19 cellular contexts compared by ENCODE assay signal in genomic region chr3:195059471-195060216, GRCh38.
"Had no signal": no experiment of that assay in that cellular context is flagged by ENCODE, and none has a peak within 500 bp of the region (broad histone marks: within the 10 kb centered on the region; RNA-seq: fewer than 3 reads in every experiment).

No MANE protein-coding gene starts in this region.

- H3K27me3 ChIP-seq: neural progenitor cell had no signal

- H3K4me1 ChIP-seq: foreskin keratinocyte, lower lobe of right lung, neural progenitor cell, parathyroid adenoma had no signal

- H3K27ac Mint-ChIP-seq: activated B cell treated with CpG ODN at 0.5 μM for 24 hours; activated CD4-positive, alpha-beta T cell treated with anti-CD3 and anti-CD28 coated beads, Interleukin-2, amount 10 ng/mL, durations not matched to agents 24 days and 14 days; activated naive CD8-positive, alpha-beta T cell treated with anti-CD3 and anti-CD28 coated beads, Interleukin-2, amount 10 ng/mL, durations not matched to agents 7 days and 5 days; activated T-cell treated with anti-CD3 and anti-CD28 coated beads, Interleukin-2, amount 50 U/mL, for 72 hours; mesothelial cell of epicardium; T-helper 2 cell treated with Interferon-gamma antibody and Interleukin-4, amounts not matched to agents 5 μg/mL and 100 μg/mL, for 36 hours had no signal

- H3K36me3 Mint-ChIP-seq: activated naive CD8-positive, alpha-beta T cell treated with anti-CD3 and anti-CD28 coated beads, Interleukin-2, amount 10 ng/mL, durations not matched to agents 7 days and 5 days had no signal

- H3K4me2 ChIP-seq: neural progenitor cell had no signal

- H3K79me2 ChIP-seq: parathyroid adenoma had no signal

- H3K9me3 ChIP-seq: lower lobe of right lung had no signal

- H3K9me3 Mint-ChIP-seq: activated B cell treated with CpG ODN at 0.5 μM for 24 hours; activated CD4-positive, alpha-beta T cell treated with anti-CD3 and anti-CD28 coated beads, Interleukin-2, amount 10 ng/mL, durations not matched to agents 24 days and 14 days; activated naive CD8-positive, alpha-beta T cell treated with anti-CD3 and anti-CD28 coated beads, Interleukin-2, amount 10 ng/mL, durations not matched to agents 7 days and 5 days; activated T-cell treated with anti-CD3 and anti-CD28 coated beads, Interleukin-2, amount 50 U/mL, for 72 hours; mesothelial cell of epicardium; neural progenitor cell; T-helper 2 cell treated with Interferon-gamma antibody and Interleukin-4, amounts not matched to agents 5 μg/mL and 100 μg/mL, for 36 hours had no signal

- H3K27me3 Mint-ChIP-seq: activated CD4-positive, alpha-beta T cell treated with anti-CD3 and anti-CD28 coated beads, Interleukin-2, amount 10 ng/mL, durations not matched to agents 24 days and 14 days; activated naive CD8-positive, alpha-beta T cell treated with anti-CD3 and anti-CD28 coated beads, Interleukin-2, amount 10 ng/mL, durations not matched to agents 7 days and 5 days had no signal

- H3K27ac ChIP-seq: foreskin keratinocyte, lower lobe of right lung, neural progenitor cell, parathyroid adenoma had no signal

- H3K4me1 Mint-ChIP-seq: activated CD4-positive, alpha-beta T cell treated with anti-CD3 and anti-CD28 coated beads, Interleukin-2, amount 10 ng/mL, durations not matched to agents 24 days and 14 days had no signal

- H2AFZ ChIP-seq: neural progenitor cell, parathyroid adenoma had no signal

- H3K36me3 ChIP-seq: lower lobe of right lung, neural progenitor cell had no signal

- H3K4me3 ChIP-seq: lower lobe of right lung, neural progenitor cell had no signal

- DNase-seq: activated B cell treated with CpG ODN at 0.5 μM for 24 hours; activated CD4-positive, alpha-beta T cell treated with anti-CD3 and anti-CD28 coated beads, Interleukin-2, amount 10 ng/mL, durations not matched to agents 24 days and 14 days; activated CD8-positive, alpha-beta memory T cell treated with anti-CD3 and anti-CD28 coated beads, Interleukin-2, amount 50 U/mL, for 4 hours; activated CD8-positive, alpha-beta T cell treated with anti-CD3 and anti-CD28 coated beads, Interleukin-2, amount 10 ng/mL, durations not matched to agents 7 days and 5 days; activated naive CD8-positive, alpha-beta T cell treated with anti-CD3 and anti-CD28 coated beads, Interleukin-2, amount 10 ng/mL, durations not matched to agents 7 days and 5 days; activated T-cell treated with anti-CD3 and anti-CD28 coated beads, Interleukin-2, amount 50 U/mL, for 72 hours; effector CD8-positive, alpha-beta T cell; foreskin keratinocyte; glutamatergic neuron; lower lobe of right lung; stimulated activated CD4-positive, alpha-beta T cell treated with anti-CD3 and anti-CD28 coated beads, Interleukin-15, amount 100 ng/mL, for 24 hours; stimulated activated CD4-positive, alpha-beta T cell treated with anti-CD3 and anti-CD28 coated beads, Interleukin-4, amount 100 ng/mL, for 24 hours; stimulated activated CD8-positive, alpha-beta memory T cell treated with anti-CD3 and anti-CD28 coated beads, Interleukin-4, amount 100 ng/mL, for 48 hours; stimulated activated naive CD8-positive, alpha-beta T cell treated with anti-CD3 and anti-CD28 coated beads, Interleukin-15, Interleukin-2, amounts not matched to agents 100 U/mL and 50 U/mL, for 24 hours; trophoblast cell had no signal

- H3K4me3 Mint-ChIP-seq: activated B cell treated with CpG ODN at 0.5 μM for 24 hours; activated CD4-positive, alpha-beta T cell treated with anti-CD3 and anti-CD28 coated beads, Interleukin-2, amount 10 ng/mL, durations not matched to agents 24 days and 14 days; activated CD8-positive, alpha-beta T cell treated with anti-CD3 and anti-CD28 coated beads, Interleukin-2, amount 10 ng/mL, durations not matched to agents 7 days and 5 days; activated naive CD8-positive, alpha-beta T cell treated with anti-CD3 and anti-CD28 coated beads, Interleukin-2, amount 10 ng/mL, durations not matched to agents 7 days and 5 days; activated T-cell treated with anti-CD3 and anti-CD28 coated beads, Interleukin-2, amount 50 U/mL, for 72 hours; mesothelial cell of epicardium; neural progenitor cell; T-helper 2 cell treated with Interferon-gamma antibody and Interleukin-4, amounts not matched to agents 5 μg/mL and 100 μg/mL, for 36 hours had no signal

- ATAC-seq: activated CD8-positive, alpha-beta T cell treated with anti-CD3 and anti-CD28 coated beads, Interleukin-2, amount 10 ng/mL, durations not matched to agents 7 days and 5 days; activated T-cell treated with anti-CD3 and anti-CD28 coated beads, Interleukin-2, amount 50 U/mL, for 72 hours; foreskin keratinocyte; lower lobe of right lung; stimulated activated naive CD8-positive, alpha-beta T cell treated with anti-CD3 and anti-CD28 coated beads, Interleukin-15, Interleukin-2, amounts not matched to agents 100 U/mL and 50 U/mL, for 24 hours had no signal
